1 cellular context compared by ENCODE assay signal in genomic region chr1:235614442-235614954, GRCh38.
TF ChIP-seq lines count a peak whose summit lies in the region.

No MANE protein-coding gene starts in this region.

TF ChIP-seq in HepG2, 621 proteins besides CTCF, POLR2A, EP300 and RAD21 (continued from another document):
- TF ChIP-seq ZNF710 (CRISPR knock-in tag; IDR thresholded peaks at IDR 0.05; ENCODE audit: borderline replicate concordance) (peak; percentile 62; the same call in 1 of the 2 replicates), CHD4 (IDR thresholded peaks at IDR 0.05; ENCODE audit: borderline replicate concordance, low read length) (no peak), PAX8 (CRISPR knock-in tag; IDR thresholded peaks at IDR 0.05; ENCODE audit: borderline replicate concordance) (0 out of 2 replicates have a peak, but pooled peaks have one; percentile 57), ISL2 (CRISPR knock-in tag; IDR thresholded peaks at IDR 0.05) (peak; percentile 33; the same call in 1 of the 2 replicates), ATF4 (CRISPR knock-in tag; IDR thresholded peaks at IDR 0.05) (no peak), HOXA9 (CRISPR knock-in tag; IDR thresholded peaks at IDR 0.05; ENCODE audit: borderline replicate concordance) (no peak), STAG1 (CRISPR knock-in tag; IDR thresholded peaks at IDR 0.05) (peak; percentile 51), FLYWCH1 (CRISPR knock-in tag; IDR thresholded peaks at IDR 0.05) (no peak), ZBTB21 (CRISPR knock-in tag; IDR thresholded peaks at IDR 0.05) (no peak), MED8 (CRISPR knock-in tag; IDR thresholded peaks at IDR 0.05; ENCODE audit: insufficient replicate concordance) (no peak), NAIF1 (CRISPR knock-in tag; IDR thresholded peaks at IDR 0.05; ENCODE audit: borderline replicate concordance) (no peak), GTF3A (CRISPR knock-in tag; conservative IDR thresholded peaks at IDR 0.05) (no peak), SOX13 (IDR thresholded peaks at IDR 0.05) (no peak), SOX13 (CRISPR knock-in tag; conservative IDR thresholded peaks at IDR 0.05 in 1 of 2, IDR thresholded peaks at IDR 0.05 in 1 of 2) (peak in 1 of 2 experiments; percentile 44; a peak in 2 of 4 replicates), HMGA1 (CRISPR knock-in tag; conservative IDR thresholded peaks at IDR 0.05) (no peak), LCORL (IDR thresholded peaks at IDR 0.05) (no peak), LCORL (CRISPR knock-in tag; IDR thresholded peaks at IDR 0.05) (peak; percentile 88), ARHGAP35 (CRISPR knock-in tag; IDR thresholded peaks at IDR 0.05; ENCODE audit: borderline replicate concordance) (peak; percentile 52; the same call in 1 of the 2 replicates), ZNF232 (CRISPR knock-in tag; IDR thresholded peaks at IDR 0.05; ENCODE audit: borderline replicate concordance) (no peak), ZBTB46 (CRISPR knock-in tag; IDR thresholded peaks at IDR 0.05; ENCODE audit: borderline replicate concordance) (no peak), AHDC1 (CRISPR knock-in tag; IDR thresholded peaks at IDR 0.05; ENCODE audit: borderline replicate concordance) (peak; percentile 90), KLF16 (CRISPR knock-in tag; IDR thresholded peaks at IDR 0.05) (0 out of 4 replicates have a peak, but pooled peaks of 1 of the 2 experiments have one; percentile 40), ZSCAN29 (CRISPR knock-in tag; conservative IDR thresholded peaks at IDR 0.05) (no peak)
- TF ChIP-seq, protein P1, sequence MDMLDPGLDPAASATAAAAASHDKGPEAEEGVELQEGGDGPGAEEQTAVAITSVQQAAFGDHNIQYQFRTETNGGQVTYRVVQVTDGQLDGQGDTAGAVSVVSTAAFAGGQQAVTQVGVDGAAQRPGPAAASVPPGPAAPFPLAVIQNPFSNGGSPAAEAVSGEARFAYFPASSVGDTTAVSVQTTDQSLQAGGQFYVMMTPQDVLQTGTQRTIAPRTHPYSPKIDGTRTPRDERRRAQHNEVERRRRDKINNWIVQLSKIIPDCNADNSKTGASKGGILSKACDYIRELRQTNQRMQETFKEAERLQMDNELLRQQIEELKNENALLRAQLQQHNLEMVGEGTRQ (IDR thresholded peaks at IDR 0.05; ENCODE audit: low read depth, low read length) = no peak
- TF ChIP-seq, protein P1 (CRISPR knock-in tag; IDR thresholded peaks at IDR 0.05; ENCODE audit: borderline replicate concordance) = no peak
- TF ChIP-seq, protein P2, sequence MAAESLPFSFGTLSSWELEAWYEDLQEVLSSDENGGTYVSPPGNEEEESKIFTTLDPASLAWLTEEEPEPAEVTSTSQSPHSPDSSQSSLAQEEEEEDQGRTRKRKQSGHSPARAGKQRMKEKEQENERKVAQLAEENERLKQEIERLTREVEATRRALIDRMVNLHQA (CRISPR knock-in tag; IDR thresholded peaks at IDR 0.05) = no peak
- TF ChIP-seq, protein P3, sequence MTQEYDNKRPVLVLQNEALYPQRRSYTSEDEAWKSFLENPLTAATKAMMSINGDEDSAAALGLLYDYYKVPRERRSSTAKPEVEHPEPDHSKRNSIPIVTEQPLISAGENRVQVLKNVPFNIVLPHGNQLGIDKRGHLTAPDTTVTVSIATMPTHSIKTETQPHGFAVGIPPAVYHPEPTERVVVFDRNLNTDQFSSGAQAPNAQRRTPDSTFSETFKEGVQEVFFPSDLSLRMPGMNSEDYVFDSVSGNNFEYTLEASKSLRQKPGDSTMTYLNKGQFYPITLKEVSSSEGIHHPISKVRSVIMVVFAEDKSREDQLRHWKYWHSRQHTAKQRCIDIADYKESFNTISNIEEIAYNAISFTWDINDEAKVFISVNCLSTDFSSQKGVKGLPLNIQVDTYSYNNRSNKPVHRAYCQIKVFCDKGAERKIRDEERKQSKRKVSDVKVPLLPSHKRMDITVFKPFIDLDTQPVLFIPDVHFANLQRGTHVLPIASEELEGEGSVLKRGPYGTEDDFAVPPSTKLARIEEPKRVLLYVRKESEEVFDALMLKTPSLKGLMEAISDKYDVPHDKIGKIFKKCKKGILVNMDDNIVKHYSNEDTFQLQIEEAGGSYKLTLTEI (CRISPR knock-in tag; conservative IDR thresholded peaks at IDR 0.05) = no peak
